In the genomic region with DNA sequence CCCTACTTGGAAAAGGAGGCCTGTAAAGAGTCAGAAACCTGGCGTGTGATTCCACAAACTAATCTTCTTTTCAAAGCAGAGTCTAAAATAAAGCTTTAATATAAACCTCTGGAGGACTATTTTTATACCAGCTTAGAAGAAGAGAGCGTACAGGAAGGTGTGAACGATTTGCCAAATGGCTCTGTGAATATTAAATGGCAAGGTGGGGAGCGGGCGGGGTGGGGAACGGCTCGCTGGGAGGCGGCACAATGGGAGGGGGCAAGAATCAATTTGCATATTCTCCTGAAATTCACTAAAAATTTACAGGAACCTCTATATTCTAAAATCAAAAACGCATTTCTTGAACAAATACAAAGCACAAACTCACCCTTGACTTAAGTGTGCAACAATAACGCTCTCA, we compare ENCODE assay signal across 8 cellular contexts.
DNase-seq lines count a peak whose midpoint lies in the region; TF ChIP-seq lines count a peak whose summit lies in the region.

No MANE protein-coding gene starts in this region.

- no peak for TF ChIP-seq CTCF in foreskin fibroblast (IDR thresholded peaks at IDR 0.05; ENCODE audit: low read depth, low read length)
- TF ChIP-seq CTCF in retinal pigment epithelial cell (conservative IDR thresholded peaks at IDR 0.05; ENCODE audit: low read depth, low read length): no peak

- no peak for DNase-seq in SK-N-MC (ENCODE audit: low read depth, low spot score)
- no peak for DNase-seq in foreskin fibroblast
- DNase-seq in retinal pigment epithelial cell (ENCODE audit: low read depth): no peak
- DNase-seq in stimulated activated CD4-positive, alpha-beta T cell treated with anti-CD3 and anti-CD28 coated beads, Interleukin-4, amount 100 ng/mL, for 4 hours: no peak
- no peak for DNase-seq in hypothalamus (lab: John Stamatoyannopoulos, UW)
- no peak for DNase-seq in NCI-H1694 (lab: John Stamatoyannopoulos, UW)
- no peak for DNase-seq in iPS-NIHi11 (ENCODE audit: low spot score)

- H3K27ac ChIP-seq in SK-N-MC: no peak overlapping the region

- H3K4me3 ChIP-seq in GM08714 (ENCODE audit: low read length): peak overlapping the region; percentile 79
- peak overlapping the region; percentile 90 for H3K4me3 ChIP-seq in SK-N-MC
- peak overlapping the region; percentile 82 to 93 for H3K4me3 ChIP-seq in foreskin fibroblast (ENCODE audit: low read depth in 1 of 2, low read length in 2 of 2)
- peak overlapping the region; percentile 86 for H3K4me3 ChIP-seq in retinal pigment epithelial cell (ENCODE audit: low read length)

- peak overlapping the region; percentile 89 for H3K9ac ChIP-seq in SK-N-MC (ENCODE audit: insufficient read length)

- peaks cover 18% of the 10 kb centered on the region; the same call in 1 of the 2 replicates for H3K9me3 ChIP-seq in SK-N-MC (ENCODE audit: low read depth, low read length)

- H3K36me3 ChIP-seq in SK-N-MC (ENCODE audit: insufficient read depth, low read length): peaks cover 12% of the 10 kb centered on the region
